32 cellular contexts compared by ENCODE assay signal in the genomic region with DNA sequence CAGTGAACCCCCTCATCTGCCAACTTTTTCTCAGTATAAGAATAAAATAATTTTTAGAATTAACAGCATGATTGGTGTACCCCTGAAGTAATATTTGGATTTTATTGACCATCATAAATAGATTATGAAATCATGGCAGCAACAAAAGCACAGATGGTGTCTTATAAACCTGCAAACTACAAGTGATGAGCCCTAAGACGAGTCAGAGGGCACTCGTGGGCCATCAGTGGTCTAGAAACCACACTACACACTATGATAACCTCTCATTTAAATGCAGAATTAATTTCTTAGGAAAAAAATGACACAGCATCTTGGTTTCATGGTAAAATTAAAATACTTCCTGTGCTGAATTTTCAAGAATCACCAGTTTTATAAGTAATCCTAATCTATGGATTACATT.
"Had no signal": no experiment of that assay in that cellular context is flagged by ENCODE, and none has a peak within 500 bp of the region (broad histone marks: within the 10 kb centered on the region; RNA-seq: fewer than 3 reads in every experiment).

No MANE protein-coding gene starts in this region.

- H3K9me3 ChIP-seq: adrenal gland, ascending aorta, body of pancreas, MG63, SJSA1 had no signal

- H3K4me1 ChIP-seq: adrenal gland, ascending aorta, body of pancreas, SJSA1 had no signal

- H3K36me3 ChIP-seq: adrenal gland, ascending aorta, MG63, SJSA1 had no signal

- H3K4me3 ChIP-seq: adrenal gland, ascending aorta, body of pancreas, MG63, SJSA1 had no signal

- H3K27ac ChIP-seq: adrenal gland, ascending aorta, body of pancreas, RWPE1, SJSA1 had no signal

- FAIRE-seq: bronchial epithelial cell had no signal

- ATAC-seq: activated T-cell treated with anti-CD3 and anti-CD28 coated beads, Interleukin-2, amount 50 U/mL, for 72 hours; body of pancreas; Panc1; T-helper 17 cell; WTC11 had no signal

- H3K27me3 ChIP-seq: adrenal gland, ascending aorta, body of pancreas, MG63, SJSA1 had no signal

- DNase-seq: activated CD4-positive, alpha-beta T cell treated with anti-CD3 and anti-CD28 coated beads for 48 hours; activated CD4-positive, alpha-beta T cell treated with anti-CD3 and anti-CD28 coated beads, Interleukin-2, amount 50 U/mL, for 48 hours; activated CD4-positive, CD25-positive, alpha-beta regulatory T cell treated with anti-CD3 and anti-CD28 coated beads, Interleukin-2, amount 50 U/mL, for 72 hours; activated CD8-positive, alpha-beta memory T cell treated with anti-CD3 and anti-CD28 coated beads, Interleukin-2, amount 50 U/mL, for 4 hours; activated gamma-delta T cell treated with Interleukin-2 at 50 U/mL for 16 hours; activated naive CD4-positive, alpha-beta T cell treated with anti-CD3 and anti-CD28 coated beads, Interleukin-2, amount 50 U/mL, for 16 hours; activated naive CD8-positive, alpha-beta T cell treated with anti-CD3 and anti-CD28 coated beads, Interleukin-2, amount 10 ng/mL, durations not matched to agents 7 days and 5 days; activated T-cell treated with anti-CD3 and anti-CD28 coated beads, Interleukin-2, amount 50 U/mL, for 72 hours; adrenal gland; body of pancreas; central memory CD4-positive, alpha-beta T cell; KBM-7; MG63; MV-4-11; NCI-H1092 treated with DMSO at 0.1 percent for 48 hours; NCI-H1417 treated with DMSO at 0.1 percent for 48 hours; NCI-H1694; NCI-H2029; NCI-H2107; NCI-H2171 treated with DMSO at 0.1 percent for 48 hours; NCI-H226; NCI-H526; NCI-H774; Right ventricle myocardium superior; T-helper 17 cell; T-helper 9 cell had no signal
